Comparison of ENCODE assay signal across 1 cellular context in the genomic region with DNA sequence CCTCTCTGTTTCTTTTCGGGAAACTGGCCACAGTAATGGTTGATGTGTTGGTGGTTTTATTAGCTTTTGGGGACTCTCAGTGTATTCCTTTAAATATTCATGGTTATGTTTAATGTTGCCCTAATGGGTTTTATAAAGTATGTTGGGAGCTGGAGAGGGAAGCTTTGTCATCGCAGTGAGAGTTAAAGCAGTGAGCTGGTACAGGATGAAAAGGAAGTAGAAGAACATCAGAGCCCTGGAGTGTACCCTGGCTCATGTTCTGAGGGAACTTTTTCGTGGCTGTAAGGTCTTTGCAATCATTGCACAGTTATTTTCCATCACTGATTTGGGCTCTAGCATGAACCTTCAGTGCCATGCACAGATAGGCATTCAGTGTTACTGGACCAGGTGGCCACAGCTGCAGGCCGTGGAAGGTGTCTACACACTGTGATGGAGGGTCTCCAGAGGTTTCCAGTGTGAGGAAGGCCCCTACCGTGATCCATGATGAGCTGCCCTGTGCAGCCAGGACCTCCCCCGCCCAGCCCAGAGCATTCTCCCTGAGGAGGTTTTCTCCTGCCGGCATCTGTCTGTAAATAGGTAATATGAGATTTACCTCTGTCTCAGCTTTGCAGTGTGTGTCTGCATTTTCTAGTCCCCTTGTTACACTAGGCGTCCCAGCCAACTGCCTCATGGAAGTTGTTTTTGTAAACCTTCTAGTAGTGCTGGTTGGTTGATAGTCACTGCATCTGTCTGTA.
A peak's percentile ranks its signal among the peaks of the same experiment; 100 is the strongest.
TF ChIP-seq lines count a peak whose summit lies in the region.

No MANE protein-coding gene starts in this region.

TF ChIP-seq in GM12878, 131 proteins besides CTCF, POLR2A, EP300 and RAD21:
- no peak for TF ChIP-seq SMC3 (IDR thresholded peaks at IDR 0.05; ENCODE audit: borderline replicate concordance, low read length)
- TF ChIP-seq, protein P1, sequence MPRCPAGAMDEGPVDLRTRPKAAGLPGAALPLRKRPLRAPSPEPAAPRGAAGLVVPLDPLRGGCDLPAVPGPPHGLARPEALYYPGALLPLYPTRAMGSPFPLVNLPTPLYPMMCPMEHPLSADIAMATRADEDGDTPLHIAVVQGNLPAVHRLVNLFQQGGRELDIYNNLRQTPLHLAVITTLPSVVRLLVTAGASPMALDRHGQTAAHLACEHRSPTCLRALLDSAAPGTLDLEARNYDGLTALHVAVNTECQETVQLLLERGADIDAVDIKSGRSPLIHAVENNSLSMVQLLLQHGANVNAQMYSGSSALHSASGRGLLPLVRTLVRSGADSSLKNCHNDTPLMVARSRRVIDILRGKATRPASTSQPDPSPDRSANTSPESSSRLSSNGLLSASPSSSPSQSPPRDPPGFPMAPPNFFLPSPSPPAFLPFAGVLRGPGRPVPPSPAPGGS (IDR thresholded peaks at IDR 0.05; ENCODE audit: borderline replicate concordance, insufficient read depth, low read depth, low read length, poor library complexity, severe bottlenecking): peak; percentile 22
TF ChIP-seq in GM12878: peak in this region for 1.
